8 cellular contexts compared by ENCODE assay signal in the genomic region with DNA sequence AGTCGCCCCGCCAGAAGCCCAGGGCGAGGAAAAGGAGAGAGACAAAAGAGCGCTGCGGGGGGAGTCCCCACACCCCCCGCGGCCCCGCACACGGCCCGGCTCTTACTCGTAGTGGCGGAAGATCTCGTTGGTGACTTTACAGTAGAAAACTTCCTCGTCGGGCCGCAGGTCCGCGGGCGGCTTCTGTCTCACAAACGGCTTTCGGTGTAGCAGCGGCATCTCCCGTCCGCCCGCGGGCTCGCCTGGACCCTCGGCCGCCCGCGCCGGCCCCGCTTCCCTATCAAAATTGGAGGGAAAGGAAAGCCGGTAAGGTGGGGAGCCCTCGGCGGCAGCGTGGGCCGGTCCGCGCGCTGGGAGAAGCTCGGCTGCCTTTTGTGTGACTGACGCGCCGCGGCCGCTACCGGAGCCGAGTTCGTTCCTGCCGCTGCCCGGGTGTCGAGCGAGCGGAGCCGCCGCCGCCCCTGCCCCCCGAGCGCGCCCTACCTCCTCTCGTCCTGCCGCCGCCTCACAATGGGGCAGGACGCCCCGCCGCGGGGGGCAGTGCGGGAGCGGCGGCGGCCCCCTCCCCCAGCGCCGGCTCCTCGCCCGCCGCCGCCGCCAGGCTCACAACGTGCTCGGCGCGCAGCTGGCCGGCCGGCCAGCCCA. TPM values are rescaled to one million over a fixed set of nuclear protein-coding genes. Genes with fewer than 3 reads are reported as not detected.
DNase-seq lines count a peak whose midpoint lies in the region; ATAC-seq and TF ChIP-seq lines count a peak whose summit lies in the region.

No MANE protein-coding gene starts in this region.

- peaks cover 32% of the 10 kb centered on the region for H3K4me1 Mint-ChIP-seq in mesothelial cell of epicardium

- H3K4me1 ChIP-seq in endocrine pancreas (ENCODE audit: control insufficient read depth, insufficient read depth, low read length) = peaks cover 12% of the 10 kb centered on the region

- H3K27me3 Mint-ChIP-seq in mesothelial cell of epicardium (ENCODE audit: low read depth) = no peaks in the 10 kb centered on the region

- no peaks in the 10 kb centered on the region for H3K27me3 ChIP-seq in endocrine pancreas (ENCODE audit: control insufficient read depth, insufficient read depth, low read length)

- DNase-seq in AG08396 (ENCODE audit: low spot score) (peak; percentile 71), NCI-H2196 (lab: John Stamatoyannopoulos, UW; ENCODE audit: unreplicated experiment) (peak; percentile 65), mesothelial cell of epicardium (ENCODE audit: low spot score in 2 of 2, unreplicated experiment in 2 of 2) (peak; percentile 39 to 77)
- peak; percentile 84 for DNase-seq in activated CD8-positive, alpha-beta memory T cell treated with anti-CD3 and anti-CD28 coated beads for 24 hours
- DNase-seq in stimulated activated CD8-positive, alpha-beta memory T cell treated with anti-CD3 and anti-CD28 coated beads, Interleukin-4, amount 100 ng/mL, for 1 hour (ENCODE audit: low read depth in 2 of 2, low spot score in 1 of 2) = peak; percentile 17 to 18

- H3K36me3 Mint-ChIP-seq in mesothelial cell of epicardium = no peaks in the 10 kb centered on the region

- H3K9me3 ChIP-seq in endocrine pancreas (ENCODE audit: control insufficient read depth, low read length) = no peaks in the 10 kb centered on the region

- H3K27ac Mint-ChIP-seq in mesothelial cell of epicardium = peak overlapping the region; percentile 95

- no peak overlapping the region for H3K4me3 ChIP-seq in endocrine pancreas (ENCODE audit: control insufficient read depth, insufficient read depth, low read length)

- TF ChIP-seq CTCF in mesothelial cell of epicardium (IDR thresholded peaks at IDR 0.05; ENCODE audit: unreplicated experiment) = no peak

- H3K36me3 ChIP-seq in endocrine pancreas (ENCODE audit: control insufficient read depth, insufficient read depth, low read length) = no peaks in the 10 kb centered on the region

- no peaks in the 10 kb centered on the region for H3K9me3 Mint-ChIP-seq in mesothelial cell of epicardium

- H3K4me3 Mint-ChIP-seq in mesothelial cell of epicardium = peak overlapping the region; percentile 89

- peak; percentile 17 for ATAC-seq in GM18858 (IDR thresholded peaks at IDR 0.05; ENCODE audit: unreplicated experiment)
- peak; percentile 34 for ATAC-seq in HG03064 (IDR thresholded peaks at IDR 0.05; ENCODE audit: low read depth, unreplicated experiment)

- H3K9ac ChIP-seq in endocrine pancreas (ENCODE audit: control insufficient read depth, insufficient read depth, low read length) = peak overlapping the region; percentile 95

RNA-seq across cellular contexts. Expression of a gene that starts 0.7 kb away (rescaled TPM):
- total RNA-seq in mesothelial cell of epicardium = 42.3 to 43.2 TPM (median 42.5 TPM) in 3 replicates

Comparison
In these comparisons a context has a peak if more than half of its experiments do, and no peak if none do; other contexts are left out.
1. DNase-seq: peak in every context shown above with its lines; median percentile 84 in activated CD8-positive, alpha-beta memory T cell treated with anti-CD3 and anti-CD28 coated beads for 24 hours; 71 in AG08396; 65 in NCI-H2196; 58 in mesothelial cell of epicardium; 18 in stimulated activated CD8-positive, alpha-beta memory T cell treated with anti-CD3 and anti-CD28 coated beads, Interleukin-4, amount 100 ng/mL, for 1 hour.